In the genomic region with DNA sequence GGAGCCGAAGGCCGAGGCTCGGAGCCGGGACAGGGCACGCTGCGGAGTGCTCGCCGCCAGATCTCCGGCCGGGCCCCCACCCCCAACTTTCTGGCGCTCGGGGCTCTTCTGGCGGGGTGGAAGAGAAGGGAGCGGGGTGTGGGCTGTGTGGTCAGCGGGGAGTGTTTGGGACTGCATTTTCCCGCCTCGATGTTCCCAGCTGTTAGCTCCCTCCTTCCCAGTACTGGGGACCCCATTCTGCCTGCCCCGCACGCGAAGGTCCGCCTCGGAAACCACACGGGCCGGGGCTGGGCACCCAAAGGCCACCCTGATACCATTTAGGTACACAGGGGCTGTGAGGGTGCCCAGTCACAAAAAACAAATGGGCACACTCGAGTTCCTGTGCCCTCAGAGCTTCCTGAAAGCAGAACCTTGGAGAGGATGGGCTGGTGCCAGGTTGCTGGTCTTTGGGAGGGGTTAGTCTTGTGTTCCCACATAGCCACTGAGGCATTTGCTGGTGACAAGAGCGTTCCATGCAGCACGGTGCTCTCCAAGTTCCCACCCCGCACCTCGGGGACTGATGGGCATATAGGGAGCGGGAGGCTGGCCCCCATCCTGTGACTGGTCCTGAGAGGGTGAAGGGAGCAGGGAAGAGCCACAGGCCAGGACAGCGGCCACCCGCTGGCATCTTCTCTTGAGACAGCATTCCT, we compare ENCODE assay signal across 8 cellular contexts. TPM values are rescaled to one million over a fixed set of nuclear protein-coding genes. Genes with fewer than 3 reads are reported as not detected.
A peak's percentile ranks its signal among the peaks of the same experiment; 100 is the strongest.
DNase-seq lines count a peak whose midpoint lies in the region; ATAC-seq and TF ChIP-seq lines count a peak whose summit lies in the region.

No MANE protein-coding gene starts in this region.

- DNase-seq in Caco-2 (no peak), cerebellar cortex (ENCODE audit: low spot score) (peak; percentile 85), lung (ENCODE audit: low spot score) (no peak), transverse colon (no peak), mucosa of gallbladder (ENCODE audit: low spot score) (no peak), putamen (ENCODE audit: low spot score) (no peak)

- TF ChIP-seq CTCF in Caco-2 (IDR thresholded peaks at IDR 0.05; ENCODE audit: insufficient read depth in 1 of 2, low read depth in 1 of 2, low read length in 1 of 2, severe bottlenecking in 1 of 2, unreplicated experiment in 1 of 2) (no peak), Loucy (conservative IDR thresholded peaks at IDR 0.05; ENCODE audit: low read length) (no peak), lung (IDR thresholded peaks at IDR 0.05; ENCODE audit: control extremely low read depth, extremely low read depth) (no peak), transverse colon (IDR thresholded peaks at IDR 0.05) (no peak)

- H3K4me3 ChIP-seq in Caco-2 (ENCODE audit: low read depth, low read length) (peak overlapping the region; percentile 56), Loucy (ENCODE audit: low read length, poor library complexity, severe bottlenecking) (peak overlapping the region; percentile 77), lung (peak overlapping the region; percentile 26), transverse colon (peak overlapping the region; percentile 58 to 69 (median 65))

- peaks cover 5% of the 10 kb centered on the region; the same call in 1 of the 2 replicates for H3F3A ChIP-seq in Loucy (ENCODE audit: low read depth)

- H3K9ac ChIP-seq in Loucy (ENCODE audit: low read depth, low read length, poor library complexity, severe bottlenecking) = peak overlapping the region; percentile 63

- CTCF ChIA-PET in Caco-2 (lab: Charles Lee) = interaction anchor here (0.8 kb wide), 1 partner anchor 101 kb away, joined by 3 read pairs; the partner anchor contains the start of gene MGA

- H3K27ac ChIP-seq in lung (ENCODE audit: low read depth in 1 of 2, low read length in 1 of 2) = no peak overlapping the region
- peak overlapping the region in 2 of 4 donors; percentile 33 to 42 for H3K27ac ChIP-seq in transverse colon

- H3K4me1 Mint-ChIP-seq in Caco-2 (ENCODE audit: low read depth, unreplicated experiment) = peaks cover 39% of the 10 kb centered on the region

- peak overlapping the region; percentile 77 for H2AFZ ChIP-seq in Loucy (ENCODE audit: low read length)

- POLR2A ChIA-PET in Caco-2 (lab: Charles Lee) = no interaction called here

- no peaks in the 10 kb centered on the region for H3K79me2 ChIP-seq in Loucy (ENCODE audit: insufficient read depth, low read length)

- no peaks in the 10 kb centered on the region for H4K20me1 ChIP-seq in Loucy (ENCODE audit: insufficient read depth, low read length, poor library complexity, severe bottlenecking)

- no peaks in the 10 kb centered on the region for H3K9me3 ChIP-seq in Caco-2
- H3K9me3 ChIP-seq in Loucy (ENCODE audit: insufficient read depth, low read depth, low read length) = no peaks in the 10 kb centered on the region
- peaks cover 0 to 3% of the 10 kb centered on the region in 2 donors for H3K9me3 ChIP-seq in lung (ENCODE audit: control insufficient read depth in 2 of 2, insufficient read depth in 1 of 2, low read length in 1 of 2)
- no peaks in the 10 kb centered on the region for H3K9me3 ChIP-seq in transverse colon

- peak overlapping the region; percentile 94 for H3K4me3 Mint-ChIP-seq in Caco-2 (ENCODE audit: unreplicated experiment)

- H3K27me3 Mint-ChIP-seq in Caco-2 (ENCODE audit: insufficient read depth, unreplicated experiment) = no peaks in the 10 kb centered on the region

- H3K4me2 ChIP-seq in Loucy (ENCODE audit: low read depth, low read length, poor library complexity, severe bottlenecking) = peak overlapping the region; percentile 73

- ATAC-seq in lung (ENCODE audit: insufficient read depth, low FRiP score) = no peak
- ATAC-seq in HG03378 (IDR thresholded peaks at IDR 0.05; ENCODE audit: unreplicated experiment) = no peak

- H3K36me3 ChIP-seq in Caco-2 (ENCODE audit: control insufficient read depth, insufficient read depth, low read length) = peaks cover 3% of the 10 kb centered on the region
- H3K36me3 ChIP-seq in Loucy (ENCODE audit: insufficient read depth, low read length) = no peaks in the 10 kb centered on the region
- H3K36me3 ChIP-seq in lung (ENCODE audit: control insufficient read depth in 2 of 2, insufficient read depth in 2 of 2, low read length in 2 of 2) = no peaks in the 10 kb centered on the region
- H3K36me3 ChIP-seq in transverse colon = no peaks in the 10 kb centered on the region

- H3K27ac Mint-ChIP-seq in Caco-2 (ENCODE audit: unreplicated experiment) = peak overlapping the region; percentile 69

- no peak for TF ChIP-seq EP300 in transverse colon (IDR thresholded peaks at IDR 0.05; ENCODE audit: low read depth)

- H3K36me3 Mint-ChIP-seq in Caco-2 (ENCODE audit: insufficient read depth, unreplicated experiment) = peaks cover 30% of the 10 kb centered on the region

- in situ Hi-C loops in transverse colon (cut with MboI; ENCODE audit: low pct_ligation_motif_present in 1 of 4, low pct_unique_long_range_greater_than_20kb in 1 of 4, low sequenced_read_pairs in 3 of 4) = no loop called here

- H3K9me3 Mint-ChIP-seq in Caco-2 (ENCODE audit: unreplicated experiment) = no peaks in the 10 kb centered on the region

- TF ChIP-seq POLR2A in transverse colon (IDR thresholded peaks at IDR 0.05) = no peak

- no TSS peak for BruUV-seq in Caco-2 (replicated peaks; lab: Mats Ljungman, UMichigan)

- intact Hi-C loops in Caco-2 (cut with micrococcal nuclease; ENCODE audit: unreplicated experiment) = loop anchor here (1.0 to 5.0 kb wide), 3 partner anchors 9 to 213 kb away; partner anchors contain the start of gene MAPKBP1
- intact Hi-C loops in transverse colon (cut with DNase I; ENCODE audit: low total_unique reads) = no loop called here

- no peaks in the 10 kb centered on the region for H3K9me2 ChIP-seq in Loucy (replicated peaks; ENCODE audit: low read depth, low read length)

- H3K27me3 ChIP-seq in Caco-2 (replicated peaks; ENCODE audit: control insufficient read depth, insufficient read depth, low read length) (no peaks in the 10 kb centered on the region), Loucy (ENCODE audit: insufficient read depth, low read length, poor library complexity, severe bottlenecking) (no peaks in the 10 kb centered on the region), lung (ENCODE audit: control insufficient read depth, insufficient read depth) (no peaks in the 10 kb centered on the region), transverse colon (peaks cover 7% of the 10 kb centered on the region)

- peaks cover 55% of the 10 kb centered on the region for H3K4me1 ChIP-seq in Caco-2
- H3K4me1 ChIP-seq in Loucy (ENCODE audit: insufficient read depth, low read length, poor library complexity, severe bottlenecking) = peaks cover 42% of the 10 kb centered on the region
- H3K4me1 ChIP-seq in lung (ENCODE audit: control insufficient read depth in 2 of 2, insufficient read depth in 2 of 2, low read length in 2 of 2) = peaks cover 0 to 12% of the 10 kb centered on the region in 2 donors
- peaks cover 0 to 24% (median 15%) of the 10 kb centered on the region in 4 donors for H3K4me1 ChIP-seq in transverse colon

- 7% methylated on average over 32 of the region's 32 CpGs for WGBS in lung, 2 donors
- WGBS in transverse colon (ENCODE audit: low coverage in 1 of 2), 2 donors = 13% methylated on average over 19 of the region's 32 CpGs; no CpG with 5 or more reads in 1 of the 2 donors

RNA-seq across cellular contexts. Expression of gene TYRO3, which starts 0.6 kb away (rescaled TPM):
- total RNA-seq in Caco-2 (2022) = 118 and 120 TPM in 2 replicates
- 10 to 100 TPM; 13.8 to 17.9 TPM for total RNA-seq in lung
- polyA plus RNA-seq in lung = 10 to 100 TPM in 1 of 2 donors, 1 to 10 TPM in 1; 4.2 to 11.5 TPM
- total RNA-seq in transverse colon = 1 to 10 TPM in 1 of 4 donors, under 1 TPM in 2, not detected in 1; 0.60 to 1.6 (median 0.82) TPM
- 9.1 TPM for total RNA-seq in mucosa of gallbladder

RNA-seq across cellular contexts. Expression of gene RPAP1, which starts 15.6 kb away (rescaled TPM):
- 55.3 and 67.1 TPM in 2 replicates for total RNA-seq in Caco-2 (2022)
- 10 to 100 TPM; 23.0 to 37.4 TPM for total RNA-seq in lung
- polyA plus RNA-seq in lung = 10 to 100 TPM; 10.4 TPM
- 10 to 100 TPM; 12.3 to 35.6 (median 19.7) TPM for total RNA-seq in transverse colon
- 38.7 TPM for total RNA-seq in mucosa of gallbladder

RNA-seq across cellular contexts. Expression of gene LTK, which starts 46.0 kb away (rescaled TPM):
- total RNA-seq in Caco-2 (2022) (8.5 and 10.9 TPM in 2 replicates), lung (10 to 100 TPM in 1 of 2 donors, 1 to 10 TPM in 1; 1.3 to 10.6 TPM), transverse colon (10 to 100 TPM in 2 of 4 donors, 1 to 10 TPM in 1, under 1 TPM in 1; 0.40 to 15.0 (median 11.6) TPM), mucosa of gallbladder (2.5 TPM)
- 1 to 10 TPM; 4.8 to 7.2 TPM for polyA plus RNA-seq in lung

Comparison
In these comparisons a context has a peak if more than half of its experiments do, and no peak if none do; other contexts are left out.
1. H3K4me3 ChIP-seq: peak in every context shown above with its lines; median percentile 77 in Loucy; 65 in transverse colon; 56 in Caco-2; 26 in lung.